In the genomic region with DNA sequence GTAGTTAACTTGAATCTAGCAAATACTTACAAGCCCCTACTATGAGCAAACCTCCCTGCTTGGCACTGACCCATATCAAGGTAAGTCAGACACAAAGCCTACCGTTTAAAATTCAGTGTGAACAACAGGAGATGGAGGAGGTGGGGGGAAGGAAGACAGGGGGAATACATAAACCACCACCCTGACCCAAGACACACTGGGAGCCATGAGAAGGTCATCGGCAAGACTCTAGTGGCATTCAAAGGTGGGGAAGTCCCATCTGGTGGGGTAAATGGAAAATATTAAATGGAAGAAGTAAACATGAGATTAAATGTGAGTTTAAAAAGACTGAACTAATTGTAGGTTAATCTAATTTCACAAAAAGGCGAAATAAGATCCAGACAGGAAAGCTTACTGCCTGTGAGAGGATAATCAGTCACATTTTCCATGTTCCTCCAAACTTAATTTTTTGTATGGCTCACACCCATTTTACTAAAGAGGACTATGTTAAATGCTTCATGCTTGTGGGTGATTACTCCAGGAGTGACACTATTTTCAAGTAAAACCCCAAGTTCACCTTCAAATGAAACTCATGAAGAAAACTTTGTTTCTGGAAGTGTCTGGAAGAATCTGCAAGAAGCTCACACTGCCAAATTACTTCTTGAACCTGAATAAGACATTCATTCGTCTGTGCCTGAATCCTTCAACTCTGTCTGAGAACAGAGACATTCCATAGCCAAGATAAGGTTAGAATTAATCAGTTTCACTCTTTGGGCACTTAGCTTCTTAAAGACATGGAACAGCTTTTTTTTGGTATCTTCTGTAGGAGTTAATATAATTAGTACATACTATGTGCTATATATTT, we compare ENCODE assay signal across 10 cellular contexts. TPM values are rescaled to one million over a fixed set of nuclear protein-coding genes. Genes with fewer than 3 reads are reported as not detected.
DNase-seq lines count a peak whose midpoint lies in the region; ATAC-seq and TF ChIP-seq lines count a peak whose summit lies in the region.
"Had no signal": no experiment of that assay in that cellular context is flagged by ENCODE, and none has a peak within 500 bp of the region (broad histone marks: within the 10 kb centered on the region; RNA-seq: fewer than 3 reads in every experiment).

No MANE protein-coding gene starts in this region.

- TF ChIP-seq CTCF in GM23338 (conservative IDR thresholded peaks at IDR 0.05; ENCODE audit: low read depth in 2 of 2) (no peak), heart left ventricle (IDR thresholded peaks at IDR 0.05) (no peak)

- H3K4me1 ChIP-seq in GM23338 (ENCODE audit: insufficient read depth) (no peaks in the 10 kb centered on the region), heart left ventricle (peaks cover 6 to 73% (median 45%) of the 10 kb centered on the region in 12 donors), skeletal muscle tissue (ENCODE audit: control insufficient read depth in 3 of 3, insufficient read depth in 3 of 3, low read length in 3 of 3) (peaks cover 15 to 18% (median 17%) of the 10 kb centered on the region in 3 donors)

- peaks cover 12% of the 10 kb centered on the region; the same call in 1 of the 2 replicates for H3K36me3 ChIP-seq in GM23338 (ENCODE audit: insufficient read depth)
- peaks cover 0 to 38% (median 16%) of the 10 kb centered on the region in 9 donors for H3K36me3 ChIP-seq in heart left ventricle
- H3K36me3 ChIP-seq in skeletal muscle tissue (ENCODE audit: control insufficient read depth in 3 of 3, insufficient read depth in 3 of 3, low read length in 3 of 3), result peaks cover 3 to 11% (median 7%) of the 10 kb centered on the region in 3 donors

- WGBS in heart left ventricle, 4 donors, result 31 to 42% (median 34%) methylated on average over 4 of the region's 4 CpGs

- H3K27ac Mint-ChIP-seq in GM23338, result 0 out of 2 replicates have a peak overlapping the region, but pooled peaks have one; percentile 24
- peak overlapping the region; percentile 57 to 66 for H3K27ac Mint-ChIP-seq in activated naive CD4-positive, alpha-beta T cell treated with anti-CD3 and anti-CD28 coated beads, Interleukin-2, amount 50 U/mL, for 72 hours

- H3K4me1 Mint-ChIP-seq in GM23338, result peaks cover 12% of the 10 kb centered on the region; the same call in 2 of the 3 replicates

- intact Hi-C loops in heart left ventricle (cut with DNase I), result no loop called here

- no peaks in the 10 kb centered on the region for H3K9me2 ChIP-seq in GM23338 (ENCODE audit: insufficient read depth)

- no peaks in the 10 kb centered on the region for H3K27me3 ChIP-seq in GM23338 (ENCODE audit: insufficient read depth)
- no peaks in the 10 kb centered on the region for H3K27me3 ChIP-seq in heart left ventricle
- no peaks in the 10 kb centered on the region for H3K27me3 ChIP-seq in skeletal muscle tissue (ENCODE audit: control insufficient read depth in 3 of 3, insufficient read depth in 3 of 3, low read length in 3 of 3)

- no peaks in the 10 kb centered on the region for H3K27me3 Mint-ChIP-seq in GM23338 (ENCODE audit: insufficient read depth, low read depth, poor library complexity)
- H3K27me3 Mint-ChIP-seq: IgD-negative memory B cell had no signal

- TF ChIP-seq POLR2A in heart left ventricle (IDR thresholded peaks at IDR 0.05), result no peak

- H3K4me3 ChIP-seq in GM23338, result no peak overlapping the region
- no peak overlapping the region for H3K4me3 ChIP-seq in heart left ventricle
- H3K4me3 ChIP-seq in skeletal muscle tissue (ENCODE audit: low read length in 3 of 3), result peak overlapping the region in 1 of 3 donors; percentile 13

- no peaks in the 10 kb centered on the region; the same call in 1 of the 2 replicates for H4K20me1 ChIP-seq in GM23338 (replicated peaks; ENCODE audit: insufficient read depth)

- peaks cover 14% of the 10 kb centered on the region; the same call in 2 of the 3 replicates for H3K36me3 Mint-ChIP-seq in GM23338 (ENCODE audit: low read depth)
- peaks cover 0 to 19% of the 10 kb centered on the region in 2 donors for H3K36me3 Mint-ChIP-seq in activated naive CD4-positive, alpha-beta T cell treated with anti-CD3 and anti-CD28 coated beads, Interleukin-2, amount 50 U/mL, for 72 hours

- H3K4me3 Mint-ChIP-seq in GM23338, result no peak overlapping the region
- H3K4me3 Mint-ChIP-seq: IgD-negative memory B cell had no signal

- H3K9me3 ChIP-seq in heart left ventricle, result peaks cover 0 to 6% (median 0%) of the 10 kb centered on the region in 12 donors
- no peaks in the 10 kb centered on the region for H3K9me3 ChIP-seq in skeletal muscle tissue (ENCODE audit: control insufficient read depth in 3 of 3, low read length in 3 of 3)

- H3K27ac ChIP-seq in GM23338 (ENCODE audit: low read depth) (no peak overlapping the region; the same call in 1 of the 2 replicates), heart left ventricle (peak overlapping the region; percentile 13 to 87 (median 70)), skeletal muscle tissue (ENCODE audit: low read depth, low read length) (peak overlapping the region; percentile 80)

- H3K79me2 ChIP-seq in GM23338 (replicated peaks; ENCODE audit: insufficient read depth), result no peaks in the 10 kb centered on the region; the same call in 1 of the 2 replicates

- H3K9me3 Mint-ChIP-seq in GM23338, result no peaks in the 10 kb centered on the region
- no peaks in the 10 kb centered on the region for H3K9me3 Mint-ChIP-seq in activated naive CD4-positive, alpha-beta T cell treated with anti-CD3 and anti-CD28 coated beads, Interleukin-2, amount 50 U/mL, for 72 hours
- H3K9me3 Mint-ChIP-seq: IgD-negative memory B cell had no signal

- H3K4me2 ChIP-seq in GM23338, result no peak overlapping the region

- ATAC-seq in GM23338 (peak; percentile 60), heart left ventricle (peak in 3 of 4 donors; percentile 39 to 48 (median 40)), HG03565 (IDR thresholded peaks at IDR 0.05; ENCODE audit: unreplicated experiment) (no peak)
- peak; percentile 39 to 83 for ATAC-seq in activated naive CD4-positive, alpha-beta T cell treated with anti-CD3 and anti-CD28 coated beads, Interleukin-2, amount 50 U/mL, for 72 hours
- ATAC-seq: Panc1 had no signal

- DNase-seq in GM23338 (ENCODE audit: low spot score) (no peak), heart left ventricle (no peak), kidney glomerular epithelial cell (lab: John Stamatoyannopoulos, UW) (no peak), NCI-H1105 treated with DMSO at 0.1 percent for 48 hours (lab: John Stamatoyannopoulos, UW) (no peak), AG20443 (ENCODE audit: low spot score) (no peak)
- DNase-seq in activated naive CD4-positive, alpha-beta T cell treated with anti-CD3 and anti-CD28 coated beads, Interleukin-2, amount 50 U/mL, for 72 hours (ENCODE audit: low spot score in 2 of 2), result no peak

- no peak overlapping the region for H3K9ac ChIP-seq in skeletal muscle tissue (ENCODE audit: low read depth in 1 of 3, low read length in 3 of 3)

- no peak overlapping the region for H2AFZ ChIP-seq in GM23338

- no peaks in the 10 kb centered on the region for H3F3A ChIP-seq in GM23338 (replicated peaks; ENCODE audit: low read depth)

TF ChIP-seq in GM23338, 12 proteins besides CTCF, POLR2A, EP300 and RAD21 (continues in another document):
- TF ChIP-seq, protein P1, sequence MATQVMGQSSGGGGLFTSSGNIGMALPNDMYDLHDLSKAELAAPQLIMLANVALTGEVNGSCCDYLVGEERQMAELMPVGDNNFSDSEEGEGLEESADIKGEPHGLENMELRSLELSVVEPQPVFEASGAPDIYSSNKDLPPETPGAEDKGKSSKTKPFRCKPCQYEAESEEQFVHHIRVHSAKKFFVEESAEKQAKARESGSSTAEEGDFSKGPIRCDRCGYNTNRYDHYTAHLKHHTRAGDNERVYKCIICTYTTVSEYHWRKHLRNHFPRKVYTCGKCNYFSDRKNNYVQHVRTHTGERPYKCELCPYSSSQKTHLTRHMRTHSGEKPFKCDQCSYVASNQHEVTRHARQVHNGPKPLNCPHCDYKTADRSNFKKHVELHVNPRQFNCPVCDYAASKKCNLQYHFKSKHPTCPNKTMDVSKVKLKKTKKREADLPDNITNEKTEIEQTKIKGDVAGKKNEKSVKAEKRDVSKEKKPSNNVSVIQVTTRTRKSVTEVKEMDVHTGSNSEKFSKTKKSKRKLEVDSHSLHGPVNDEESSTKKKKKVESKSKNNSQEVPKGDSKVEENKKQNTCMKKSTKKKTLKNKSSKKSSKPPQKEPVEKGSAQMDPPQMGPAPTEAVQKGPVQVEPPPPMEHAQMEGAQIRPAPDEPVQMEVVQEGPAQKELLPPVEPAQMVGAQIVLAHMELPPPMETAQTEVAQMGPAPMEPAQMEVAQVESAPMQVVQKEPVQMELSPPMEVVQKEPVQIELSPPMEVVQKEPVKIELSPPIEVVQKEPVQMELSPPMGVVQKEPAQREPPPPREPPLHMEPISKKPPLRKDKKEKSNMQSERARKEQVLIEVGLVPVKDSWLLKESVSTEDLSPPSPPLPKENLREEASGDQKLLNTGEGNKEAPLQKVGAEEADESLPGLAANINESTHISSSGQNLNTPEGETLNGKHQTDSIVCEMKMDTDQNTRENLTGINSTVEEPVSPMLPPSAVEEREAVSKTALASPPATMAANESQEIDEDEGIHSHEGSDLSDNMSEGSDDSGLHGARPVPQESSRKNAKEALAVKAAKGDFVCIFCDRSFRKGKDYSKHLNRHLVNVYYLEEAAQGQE (IDR thresholded peaks at IDR 0.05; ENCODE audit: unreplicated experiment), result no peak
- no peak for TF ChIP-seq CREB1 (CRISPR knock-in tag; IDR thresholded peaks at IDR 0.05; ENCODE audit: low read depth)
- TF ChIP-seq EZH2phosphoT487 (IDR thresholded peaks at IDR 0.05; ENCODE audit: unreplicated experiment), result no peak
- no peak for TF ChIP-seq NANOG (IDR thresholded peaks at IDR 0.05; ENCODE audit: borderline replicate concordance)
- no peak for TF ChIP-seq ZNF331 (CRISPR knock-in tag; IDR thresholded peaks at IDR 0.05; ENCODE audit: low read depth)
- TF ChIP-seq EZH2 (IDR thresholded peaks at IDR 0.05; ENCODE audit: low read depth, unreplicated experiment), result no peak
- TF ChIP-seq POLR2AphosphoS5 (IDR thresholded peaks at IDR 0.05; ENCODE audit: low read depth), result no peak
- TF ChIP-seq JUNB (IDR thresholded peaks at IDR 0.05; ENCODE audit: unreplicated experiment), result no peak
- no peak for TF ChIP-seq STAT1 (IDR thresholded peaks at IDR 0.05; ENCODE audit: unreplicated experiment)

RNA-seq across cellular contexts. Expression of a gene that starts 51.7 kb away (rescaled TPM):
- total RNA-seq in GM23338 (2014; rRNA removed; shearing (Covaris generic)), result 56.0 and 56.7 TPM in 2 replicates
- polyA plus RNA-seq in GM23338 (2016; fragmentation: Nextera tagmentation; extraction: Ambion mirVana) (39.2 and 50.9 TPM in 2 replicates), heart left ventricle (10 to 100 TPM; 13.6 to 32.3 TPM)
- total RNA-seq in activated naive CD4-positive, alpha-beta T cell treated with anti-CD3 and anti-CD28 coated beads, Interleukin-2, amount 50 U/mL, for 72 hours, result 100 to 1,000 TPM in 1 of 2 donors, 10 to 100 TPM in 1; 83.4 to 105 TPM
- total RNA-seq in heart left ventricle (10 to 100 TPM; 20.8 to 84.7 (median 63.1) TPM), skeletal muscle tissue (36.5 TPM)
